In the genomic region with DNA sequence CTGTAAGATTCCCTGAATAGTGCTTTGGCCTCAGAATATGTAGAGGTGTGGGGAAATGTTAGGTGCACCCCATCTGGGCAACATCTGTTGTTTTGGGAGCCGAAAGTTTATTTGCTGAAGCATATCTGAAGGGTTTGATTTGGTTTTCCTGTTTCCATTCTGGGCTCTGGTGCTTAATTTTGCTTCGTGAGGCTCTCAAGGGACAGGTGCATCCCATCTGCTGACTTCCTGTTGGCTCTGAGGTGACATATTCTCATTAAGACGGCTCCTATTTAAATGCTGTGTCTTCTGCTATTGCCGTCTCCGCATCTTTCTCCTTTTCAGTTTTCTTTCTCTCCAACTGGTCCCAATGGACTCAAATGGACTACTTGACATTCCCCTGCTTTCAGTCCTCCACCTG, we compare ENCODE assay signal across 27 cellular contexts.
DNase-seq lines count a peak whose midpoint lies in the region; ATAC-seq, FAIRE-seq and TF ChIP-seq lines count a peak whose summit lies in the region.
"Had no signal": no experiment of that assay in that cellular context is flagged by ENCODE, and none has a peak within 500 bp of the region (broad histone marks: within the 10 kb centered on the region; RNA-seq: fewer than 3 reads in every experiment).

No MANE protein-coding gene starts in this region.

- no peak overlapping the region for H2AFZ ChIP-seq in GM12878 (ENCODE audit: control insufficient read depth, low read depth, low read length)

- peaks cover 0 to 2% (median 0%) of the 10 kb centered on the region in 3 donors for H3K27me3 Mint-ChIP-seq in CD14-positive monocyte (ENCODE audit: low read depth in 3 of 3)

- no peak for TF ChIP-seq POLR2A in GM12878 (IDR thresholded peaks at IDR 0.05; ENCODE audit: low read depth, low read length)

- no peak overlapping the region for H3K4me3 Mint-ChIP-seq in CD14-positive monocyte
- H3K4me3 Mint-ChIP-seq: activated naive CD8-positive, alpha-beta T cell treated with anti-CD3 and anti-CD28 coated beads, Interleukin-2, amount 50 U/mL, for 24 hours; activated T-cell treated with anti-CD3 and anti-CD28 coated beads, Interleukin-2, amount 50 U/mL, for 4 hours; central memory CD8-positive, alpha-beta T cell; mesothelial cell of epicardium; naive thymus-derived CD8-positive, alpha-beta T cell had no signal

- ATAC-seq in GM12878: no peak
- ATAC-seq: activated naive CD8-positive, alpha-beta T cell treated with anti-CD3 and anti-CD28 coated beads, Interleukin-2, amount 50 U/mL, for 24 hours; activated T-cell treated with anti-CD3 and anti-CD28 coated beads, Interleukin-2, amount 50 U/mL, for 4 hours; gastroesophageal sphincter; left ventricle myocardium superior; naive thymus-derived CD8-positive, alpha-beta T cell; PC-3; sciatic nerve; upper lobe of right lung had no signal

- 23% methylated on average over 5 of the region's 5 CpGs for WGBS in GM12878 (ENCODE audit: insufficient coverage, insufficient replicate concordance, low lambda C conversion rate, missing lambda C conversion rate)

- in situ Hi-C loops in GM12878 (cut with MboI): no loop called here

- DNase-seq in DMS 273 (lab: John Stamatoyannopoulos, UW; ENCODE audit: unreplicated experiment) (peak; percentile 70), GM19239 (ENCODE audit: insufficient read length, low spot score) (no peak), NCI-H2029 treated with DMSO at 0.1 percent for 48 hours (lab: John Stamatoyannopoulos, UW) (peak; percentile 77), GM12878 (ENCODE audit: low read depth, low spot score) (peak; percentile 7), COLO829 (ENCODE audit: low spot score) (no peak), CD14-positive monocyte (ENCODE audit: low spot score) (no peak), UCSD-AML1 (lab: John Stamatoyannopoulos, UW; ENCODE audit: unreplicated experiment) (no peak)
- DNase-seq: activated CD4-positive, alpha-beta T cell treated with anti-CD3 and anti-CD28 coated beads, Interleukin-2, amount 50 U/mL, for 1 hour; activated naive CD8-positive, alpha-beta T cell treated with anti-CD3 and anti-CD28 coated beads, Interleukin-2, amount 50 U/mL, for 24 hours; activated T-cell treated with anti-CD3 and anti-CD28 coated beads, Interleukin-2, amount 50 U/mL, for 4 hours; KG1; left ventricle myocardium superior; naive thymus-derived CD8-positive, alpha-beta T cell; NCI-H1417 treated with DMSO at 0.1 percent for 48 hours; nucleus accumbens; PC-3; Right ventricle myocardium superior; stimulated activated CD4-positive, alpha-beta T cell treated with anti-CD3 and anti-CD28 coated beads, Interleukin-12 subunit alpha, Interleukin-12 subunit beta, amount 100 ng/mL, for 4 hours; stimulated activated CD4-positive, alpha-beta T cell treated with anti-CD3 and anti-CD28 coated beads, Interleukin-4, amount 100 ng/mL, for 1 hour; T-helper 9 cell; upper lobe of right lung had no signal

- no TSS peak for BruUV-seq in GM12878 (replicated peaks; lab: Mats Ljungman, UMichigan)

- no peak overlapping the region for H3K27ac ChIP-seq in GM12878 (ENCODE audit: control insufficient read depth, insufficient read depth)
- H3K27ac ChIP-seq: gastroesophageal sphincter, prostate gland, upper lobe of right lung had no signal

- no peaks in the 10 kb centered on the region for H3K36me3 ChIP-seq in GM12878 (ENCODE audit: control insufficient read depth in 2 of 2, insufficient read depth in 2 of 2, low read length in 1 of 2)
- H3K36me3 ChIP-seq: gastroesophageal sphincter, prostate gland, upper lobe of right lung had no signal

- H3K9ac ChIP-seq in GM12878 (ENCODE audit: control insufficient read depth, insufficient read depth, low read length): no peak overlapping the region

- SMC1A ChIA-PET in GM12878 (lab: Charles Lee; ENCODE audit: uncharacterized antibody, unreplicated experiment): no interaction called here

- RAD21 ChIA-PET in GM12878 (lab: Charles Lee; ENCODE audit: unreplicated experiment): no interaction called here

- H3K4me1 Mint-ChIP-seq in CD14-positive monocyte: peaks cover 3% of the 10 kb centered on the region
- H3K4me1 Mint-ChIP-seq: central memory CD8-positive, alpha-beta T cell had no signal

- no peak overlapping the region for H3K27ac Mint-ChIP-seq in CD14-positive monocyte
- H3K27ac Mint-ChIP-seq: activated naive CD8-positive, alpha-beta T cell treated with anti-CD3 and anti-CD28 coated beads, Interleukin-2, amount 50 U/mL, for 24 hours; mesothelial cell of epicardium; naive thymus-derived CD8-positive, alpha-beta T cell had no signal

- POLR2A ChIA-PET in GM12878 (lab: Charles Lee): no interaction called here

- no peaks in the 10 kb centered on the region for H3K4me1 ChIP-seq in GM12878 (ENCODE audit: control insufficient read depth, insufficient read depth, low read length)
- H3K4me1 ChIP-seq: gastroesophageal sphincter, prostate gland, upper lobe of right lung had no signal

- CTCF ChIA-PET in GM12878 (lab: Yijun Ruan, JAX): no interaction called here

- H3K27me3 ChIP-seq in GM12878 (replicated peaks in 1 of 2; ENCODE audit: control insufficient read depth in 2 of 2, insufficient read depth in 2 of 2, low read length in 1 of 2): no peaks in the 10 kb centered on the region; a peak in 1 of 4 replicates
- H3K27me3 ChIP-seq: gastroesophageal sphincter, upper lobe of right lung had no signal

- peaks cover 0 to 21% (median 10%) of the 10 kb centered on the region in 7 donors for H3K9me3 Mint-ChIP-seq in CD14-positive monocyte
- H3K9me3 Mint-ChIP-seq: activated T-cell treated with anti-CD3 and anti-CD28 coated beads, Interleukin-2, amount 50 U/mL, for 4 hours; central memory CD8-positive, alpha-beta T cell had no signal

- FAIRE-seq in GM19239 (lab: Jason Lieb, UNC) (peak; percentile 28), GM12878 (lab: Jason Lieb, UNC) (no peak)
- FAIRE-seq: islet of Langerhans had no signal

- TF ChIP-seq CTCF in GM12878 (IDR thresholded peaks at IDR 0.05 in 2 of 3, conservative IDR thresholded peaks at IDR 0.05 in 1 of 3; ENCODE audit: control insufficient read depth in 2 of 3, extremely low read depth in 1 of 3, insufficient read depth in 1 of 3, low read depth in 3 of 3, low read length in 3 of 3) (no peak), CD14-positive monocyte (IDR thresholded peaks at IDR 0.05) (no peak)

- H3K4me2 ChIP-seq in GM12878 (ENCODE audit: control insufficient read depth, insufficient read depth): peak overlapping the region; percentile 22; the same call in 1 of the 2 replicates

- no peaks in the 10 kb centered on the region for H3K36me3 Mint-ChIP-seq in CD14-positive monocyte
- H3K36me3 Mint-ChIP-seq: mesothelial cell of epicardium had no signal

- intact Hi-C loops in GM12878 (cut with micrococcal nuclease; ENCODE audit: unreplicated experiment) (no loop called here), CD14-positive monocyte (cut with micrococcal nuclease) (no loop called here)

- TF ChIP-seq RAD21 in GM12878 (IDR thresholded peaks at IDR 0.05; ENCODE audit: insufficient read depth, low read depth, low read length): no peak

- no peaks in the 10 kb centered on the region for H3K79me2 ChIP-seq in GM12878 (ENCODE audit: control insufficient read depth, insufficient read depth, low read length)

- no peaks in the 10 kb centered on the region; the same call in 2 of the 3 replicates for H3K9me3 ChIP-seq in GM12878 (replicated peaks; ENCODE audit: control insufficient read depth, insufficient read depth, low read length)
- H3K9me3 ChIP-seq: prostate gland, upper lobe of right lung had no signal

- no peak for TF ChIP-seq EP300 in GM12878 (IDR thresholded peaks at IDR 0.05; ENCODE audit: borderline replicate concordance in 1 of 2, control insufficient read depth in 1 of 2, low read depth in 2 of 2, low read length in 2 of 2)

- no peaks in the 10 kb centered on the region for H4K20me1 ChIP-seq in GM12878 (ENCODE audit: control insufficient read depth, insufficient read depth)

- H3K4me3 ChIP-seq in GM12878: no peak overlapping the region
- H3K4me3 ChIP-seq: gastroesophageal sphincter, prostate gland, upper lobe of right lung had no signal

TF ChIP-seq in GM12878, 131 proteins besides CTCF, POLR2A, EP300 and RAD21:
- TF ChIP-seq TBL1XR1 (IDR thresholded peaks at IDR 0.05; ENCODE audit: low read depth, low read length): no peak
- TF ChIP-seq SPI1 (IDR thresholded peaks at IDR 0.05; ENCODE audit: borderline replicate concordance, insufficient read depth, low read depth, low read length): no peak
- TF ChIP-seq MEF2A (IDR thresholded peaks at IDR 0.05; ENCODE audit: insufficient read depth, low read depth, low read length): peak; percentile 60; the same call in 1 of the 2 replicates
- TF ChIP-seq TCF12 (IDR thresholded peaks at IDR 0.05; ENCODE audit: low read depth, low read length): 0 out of 2 replicates have a peak, but pooled peaks have one; percentile 20
- TF ChIP-seq CREB1 (IDR thresholded peaks at IDR 0.05; ENCODE audit: low read depth): no peak
- TF ChIP-seq TCF3 (IDR thresholded peaks at IDR 0.05; ENCODE audit: borderline replicate concordance, insufficient read depth, low read depth, low read length): peak; percentile 77; the same call in 1 of the 2 replicates
- TF ChIP-seq EZH2 (IDR thresholded peaks at IDR 0.05; ENCODE audit: borderline replicate concordance, control insufficient read depth, low read depth, low read length): no peak
- no peak for TF ChIP-seq POLR2AphosphoS2 (IDR thresholded peaks at IDR 0.05; ENCODE audit: low read depth, low read length)

Comparison
In these comparisons a context has a peak if more than half of its experiments do, and no peak if none do; other contexts are left out.
1. DNase-seq: peak in DMS 273 (single experiment), NCI-H2029 treated with DMSO at 0.1 percent for 48 hours (single experiment) and GM12878 (single experiment); none in GM19239 (single experiment), COLO829 (single experiment), CD14-positive monocyte (single experiment) and UCSD-AML1 (single experiment).